26 cellular contexts compared by ENCODE assay signal in the genomic region with DNA sequence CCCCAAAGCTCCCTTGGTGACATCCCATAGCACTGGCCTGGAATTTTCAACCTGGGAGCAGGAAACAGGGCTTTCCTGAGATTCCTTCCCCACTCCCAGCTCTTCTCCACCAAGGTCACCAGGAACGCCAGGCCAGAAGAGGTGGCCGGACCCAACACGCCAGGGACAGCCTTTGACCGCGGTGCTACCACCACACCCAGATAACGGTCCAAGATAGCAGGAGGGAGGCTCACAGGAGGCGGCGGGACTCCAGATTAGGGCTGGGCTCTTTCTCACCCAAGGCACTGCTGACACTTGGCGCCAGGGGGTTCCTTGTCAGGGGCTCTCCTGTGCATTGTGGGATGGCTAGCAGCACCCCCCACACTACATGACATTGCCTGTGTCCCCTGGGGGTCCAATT. TPM values are rescaled to one million over a fixed set of nuclear protein-coding genes. Genes with fewer than 3 reads are reported as not detected.
"Had no signal": no experiment of that assay in that cellular context is flagged by ENCODE, and none has a peak within 500 bp of the region (broad histone marks: within the 10 kb centered on the region; RNA-seq: fewer than 3 reads in every experiment).

No MANE protein-coding gene starts in this region.

- H3K36me3 ChIP-seq: right atrium auricular region, spleen, thoracic aorta, WERI-Rb-1 had no signal

- H3K4me3 Mint-ChIP-seq: activated T-cell treated with anti-CD3 and anti-CD28 coated beads, Interleukin-2, amount 50 U/mL, for 24 hours; activated T-helper 17 cell treated with anti-CD3 and anti-CD28 coated beads, Interleukin-2, amount 50 U/mL, for 72 hours; central memory CD8-positive, alpha-beta T cell; dendritic cell treated with granulocyte-macrophage colony-stimulating factor and Interleukin-4, amounts not matched to agents 40 ng/mL and 50 ng/mL, for 4 days; mesothelial cell of epicardium; neural crest cell had no signal

- H3K27me3 ChIP-seq: right atrium auricular region had no signal

- H3K4me3 ChIP-seq: right atrium auricular region, spleen, thoracic aorta had no signal

- H3K27ac Mint-ChIP-seq: activated naive CD4-positive, alpha-beta T cell treated with anti-CD3 and anti-CD28 coated beads, Interleukin-2, amount 50 U/mL, for 72 hours; activated T-cell treated with anti-CD3 and anti-CD28 coated beads, Interleukin-2, amount 50 U/mL, for 24 hours; activated T-helper 17 cell treated with anti-CD3 and anti-CD28 coated beads, Interleukin-2, amount 50 U/mL, for 72 hours; dendritic cell treated with granulocyte-macrophage colony-stimulating factor and Interleukin-4, amounts not matched to agents 40 ng/mL and 50 ng/mL, for 4 days; mesothelial cell of epicardium had no signal

- DNase-seq: activated CD4-positive, alpha-beta T cell treated with anti-CD3 and anti-CD28 coated beads for 48 hours; activated CD4-positive, alpha-beta T cell treated with anti-CD3 and anti-CD28 coated beads, Interleukin-2, amount 50 U/mL, for 48 hours; activated CD8-positive, alpha-beta memory T cell treated with anti-CD3 and anti-CD28 coated beads, Interleukin-2, amount 50 U/mL, for 4 hours; activated T-cell treated with anti-CD3 and anti-CD28 coated beads, Interleukin-2, amount 50 U/mL, for 24 hours; effector CD4-positive, alpha-beta T cell; mammary epithelial cell; naive thymus-derived CD8-positive, alpha-beta T cell; occipital lobe; spleen; stimulated activated naive CD8-positive, alpha-beta T cell treated with anti-CD3 and anti-CD28 coated beads, Interleukin-15, Interleukin-2, amounts not matched to agents 100 U/mL and 50 U/mL, for 24 hours; T-helper 2 cell; WERI-Rb-1 had no signal

- H3K9me3 ChIP-seq: right atrium auricular region, spleen, thoracic aorta had no signal

- ATAC-seq: activated CD4-positive, CD25-positive, alpha-beta regulatory T cell treated with anti-CD3 and anti-CD28 coated beads, Interleukin-2, amount 50 U/mL, for 24 hours; activated naive CD4-positive, alpha-beta T cell treated with anti-CD3 and anti-CD28 coated beads, Interleukin-2, amount 50 U/mL, for 72 hours; activated T-helper 17 cell treated with anti-CD3 and anti-CD28 coated beads, Interleukin-2, amount 50 U/mL, for 72 hours; naive thymus-derived CD8-positive, alpha-beta T cell; stimulated activated naive CD8-positive, alpha-beta T cell treated with anti-CD3 and anti-CD28 coated beads, Interleukin-15, Interleukin-2, amounts not matched to agents 100 U/mL and 50 U/mL, for 24 hours had no signal

- H3K27me3 Mint-ChIP-seq: activated T-cell treated with anti-CD3 and anti-CD28 coated beads, Interleukin-2, amount 50 U/mL, for 24 hours; activated T-helper 17 cell treated with anti-CD3 and anti-CD28 coated beads, Interleukin-2, amount 50 U/mL, for 72 hours; central memory CD8-positive, alpha-beta T cell had no signal

- H3K9me3 Mint-ChIP-seq: activated naive CD4-positive, alpha-beta T cell treated with anti-CD3 and anti-CD28 coated beads, Interleukin-2, amount 50 U/mL, for 72 hours; activated T-cell treated with anti-CD3 and anti-CD28 coated beads, Interleukin-2, amount 50 U/mL, for 24 hours; activated T-helper 17 cell treated with anti-CD3 and anti-CD28 coated beads, Interleukin-2, amount 50 U/mL, for 72 hours; central memory CD8-positive, alpha-beta T cell; dendritic cell treated with granulocyte-macrophage colony-stimulating factor and Interleukin-4, amounts not matched to agents 40 ng/mL and 50 ng/mL, for 4 days; mesothelial cell of epicardium; naive thymus-derived CD8-positive, alpha-beta T cell; neural crest cell had no signal

- H3K27ac ChIP-seq: epithelial cell of prostate, right atrium auricular region, spleen, thoracic aorta, WERI-Rb-1 had no signal

- H3K36me3 Mint-ChIP-seq: activated naive CD4-positive, alpha-beta T cell treated with anti-CD3 and anti-CD28 coated beads, Interleukin-2, amount 50 U/mL, for 72 hours; mesothelial cell of epicardium; naive thymus-derived CD8-positive, alpha-beta T cell had no signal

RNA-seq across cellular contexts. Expression of a gene that starts 23.2 kb away (rescaled TPM):
- total RNA-seq: activated CD8-positive, alpha-beta memory T cell treated with anti-CD3 and anti-CD28 coated beads for 36 hours; activated naive CD4-positive, alpha-beta T cell treated with anti-CD3 and anti-CD28 coated beads, Interleukin-2, amount 50 U/mL, for 72 hours; bronchial epithelial cell; frontal cortex; mammary epithelial cell; mesothelial cell of epicardium; naive thymus-derived CD8-positive, alpha-beta T cell; neural crest cell; occipital lobe; pulmonary artery endothelial cell; right atrium auricular region; thoracic aorta had no signal
- polyA plus RNA-seq: mammary epithelial cell had no signal
